ENCODE assay signal across 8 cellular contexts in genomic region chr2:170530284-170530745, GRCh38.
DNase-seq lines count a peak whose midpoint lies in the region; ATAC-seq and TF ChIP-seq lines count a peak whose summit lies in the region.

No MANE protein-coding gene starts in this region.

- 0 out of 3 replicates have a peak, but pooled peaks have one; percentile 6 for TF ChIP-seq CTCF in GM12872 (IDR thresholded peaks at IDR 0.05; ENCODE audit: insufficient read depth, low read depth, low read length)
- no peak for TF ChIP-seq CTCF in epithelial cell of proximal tubule (conservative IDR thresholded peaks at IDR 0.05; ENCODE audit: low read depth, low read length)
- TF ChIP-seq CTCF in omental fat pad (IDR thresholded peaks at IDR 0.05), result no peak

- no peak overlapping the region for H3K4me3 ChIP-seq in epithelial cell of proximal tubule (ENCODE audit: low read depth, low read length)

- peak; percentile 45 for ATAC-seq in omental fat pad (ENCODE audit: low FRiP score)
- no peak for ATAC-seq in HG03280 (IDR thresholded peaks at IDR 0.05; ENCODE audit: unreplicated experiment)
- ATAC-seq in GM19467 (IDR thresholded peaks at IDR 0.05; ENCODE audit: unreplicated experiment), result no peak

- DNase-seq in NCI-H510A (lab: John Stamatoyannopoulos, UW) (peak; percentile 98), epithelial cell of proximal tubule (ENCODE audit: low read depth) (peak; percentile 44), omental fat pad (ENCODE audit: low spot score) (no peak)
- no peak for DNase-seq in activated naive CD4-positive, alpha-beta T cell (lab: John Stamatoyannopoulos, UW)
- no peak for DNase-seq in activated CD4-positive, CD25-positive, alpha-beta regulatory T cell treated with anti-CD3 and anti-CD28 coated beads, Interleukin-2, amount 50 U/mL, for 72 hours

Comparison
In these comparisons a context has a peak if more than half of its experiments do, and no peak if none do; other contexts are left out.
1. DNase-seq: peak in NCI-H510A (single experiment) and epithelial cell of proximal tubule (single experiment); none in omental fat pad (single experiment), activated naive CD4-positive, alpha-beta T cell (0 of 4) and activated CD4-positive, CD25-positive, alpha-beta regulatory T cell treated with anti-CD3 and anti-CD28 coated beads, Interleukin-2, amount 50 U/mL, for 72 hours (single experiment).